ENCODE assay signal across 20 cellular contexts in genomic region chr19:42193294-42193693, GRCh38.
"Had no signal": no experiment of that assay in that cellular context is flagged by ENCODE, and none has a peak within 500 bp of the region (broad histone marks: within the 10 kb centered on the region; RNA-seq: fewer than 3 reads in every experiment).

No MANE protein-coding gene starts in this region.

- H3K27me3 ChIP-seq: heart left ventricle, ovary, right atrium auricular region, sigmoid colon, stomach had no signal

- H3K4me1 ChIP-seq: right atrium auricular region, sigmoid colon had no signal

- H3K27me3 Mint-ChIP-seq: naive thymus-derived CD8-positive, alpha-beta T cell had no signal

- H3K4me1 Mint-ChIP-seq: endodermal cell, neural crest cell had no signal

- H3K9me3 Mint-ChIP-seq: neural crest cell had no signal

- H3K4me3 ChIP-seq: coronary artery, heart left ventricle, ovary, right atrium auricular region, sigmoid colon, skin epidermis, stomach had no signal

- H3K36me3 ChIP-seq: ovary had no signal

- H3K4me3 Mint-ChIP-seq: endodermal cell, neural crest cell, type B pancreatic cell had no signal

- H3K9me3 ChIP-seq: right atrium auricular region had no signal

- ATAC-seq: heart left ventricle; left lobe of liver; naive thymus-derived CD8-positive, alpha-beta T cell had no signal

- H3K27ac Mint-ChIP-seq: endodermal cell had no signal

- H3K27ac ChIP-seq: coronary artery, heart left ventricle, ovary, right atrium auricular region, sigmoid colon, skin epidermis, stomach had no signal

- DNase-seq: effector CD4-positive, alpha-beta T cell; endodermal cell; heart left ventricle; hippocampal formation; kidney glomerular epithelial cell; mammary epithelial cell; nucleus accumbens; ovary; sigmoid colon; stimulated activated CD4-positive, alpha-beta T cell treated with anti-CD3 and anti-CD28 coated beads, Interleukin-2, amount 100 ng/mL, for 24 hours; stimulated activated naive CD4-positive, alpha-beta T cell; stomach; substantia nigra had no signal
